In genomic region chr10:12314836-12315235, GRCh38 we compare ENCODE assay signal across 31 cellular contexts.
"Had no signal": no experiment of that assay in that cellular context is flagged by ENCODE, and none has a peak within 500 bp of the region (broad histone marks: within the 10 kb centered on the region; RNA-seq: fewer than 3 reads in every experiment).

No MANE protein-coding gene starts in this region.

- H3K4me3 ChIP-seq: adrenal gland, body of pancreas, breast epithelium had no signal

- H3K27ac ChIP-seq: adrenal gland, body of pancreas, brain microvascular endothelial cell, breast epithelium, VCaP had no signal

- H3K9me3 ChIP-seq: adrenal gland, body of pancreas, breast epithelium had no signal

- H3K27me3 ChIP-seq: adrenal gland, body of pancreas, brain microvascular endothelial cell, breast epithelium had no signal

- H3K36me3 ChIP-seq: adrenal gland, brain microvascular endothelial cell, breast epithelium had no signal

- H3K4me1 ChIP-seq: adrenal gland, body of pancreas, breast epithelium had no signal

- ATAC-seq: activated CD8-positive, alpha-beta T cell treated with anti-CD3 and anti-CD28 coated beads for 36 hours; activated naive CD8-positive, alpha-beta T cell treated with anti-CD3 and anti-CD28 coated beads, Interleukin-2, amount 50 U/mL, for 24 hours; activated T-cell treated with anti-CD3 and anti-CD28 coated beads, Interleukin-2, amount 50 U/mL, for 4 hours; activated T-cell treated with anti-CD3 and anti-CD28 coated beads, Interleukin-2, amount 50 U/mL, for 72 hours; activated T-helper 17 cell treated with anti-CD3 and anti-CD28 coated beads, Interleukin-2, amount 50 U/mL, for 72 hours; body of pancreas; T-cell; T-helper 17 cell had no signal

- DNase-seq: activated B cell treated with CpG ODN at 0.5 μM for 24 hours; activated CD4-positive, alpha-beta memory T cell treated with anti-CD3 and anti-CD28 coated beads for 36 hours; activated CD4-positive, alpha-beta T cell treated with anti-CD3 and anti-CD28 coated beads for 4 hours; activated CD4-positive, alpha-beta T cell treated with anti-CD3 and anti-CD28 coated beads, Interleukin-2, amount 10 ng/mL, durations not matched to agents 24 days and 14 days; activated CD4-positive, alpha-beta T cell treated with anti-CD3 and anti-CD28 coated beads, Interleukin-2, amount 50 U/mL, for 1 hour; activated CD4-positive, alpha-beta T cell treated with anti-CD3 and anti-CD28 coated beads, Interleukin-2, amount 50 U/mL, for 4 hours; activated CD4-positive, CD25-positive, alpha-beta regulatory T cell treated with anti-CD3 and anti-CD28 coated beads, Interleukin-2, amount 50 U/mL, for 72 hours; activated CD8-positive, alpha-beta memory T cell treated with anti-CD3 and anti-CD28 coated beads, Interleukin-2, amount 50 U/mL, for 4 hours; activated CD8-positive, alpha-beta T cell treated with anti-CD3 and anti-CD28 coated beads for 36 hours; activated effector memory CD4-positive, alpha-beta T cell treated with anti-CD3 and anti-CD28 coated beads, Interleukin-2, amount 50 U/mL, for 16 hours; activated gamma-delta T cell treated with Interleukin-2 at 50 U/mL for 16 hours; activated naive CD4-positive, alpha-beta T cell; activated naive CD4-positive, alpha-beta T cell treated with anti-CD3 and anti-CD28 coated beads for 36 hours; activated naive CD4-positive, alpha-beta T cell treated with anti-CD3 and anti-CD28 coated beads, Interleukin-2, amount 50 U/mL, for 16 hours; activated naive CD8-positive, alpha-beta T cell treated with anti-CD3 and anti-CD28 coated beads, Interleukin-2, amount 10 ng/mL, durations not matched to agents 7 days and 5 days; activated naive CD8-positive, alpha-beta T cell treated with anti-CD3 and anti-CD28 coated beads, Interleukin-2, amount 50 U/mL, for 24 hours; activated T-cell treated with anti-CD3 and anti-CD28 coated beads for 4 hours; activated T-cell treated with anti-CD3 and anti-CD28 coated beads, Interleukin-2, amount 50 U/mL, for 1 hour; activated T-cell treated with anti-CD3 and anti-CD28 coated beads, Interleukin-2, amount 50 U/mL, for 4 hours; activated T-cell treated with anti-CD3 and anti-CD28 coated beads, Interleukin-2, amount 50 U/mL, for 72 hours; adrenal gland; amniotic stem cell; aorta; body of pancreas; brain microvascular endothelial cell; central memory CD4-positive, alpha-beta T cell; T-cell; T-helper 17 cell had no signal
